ENCODE assay signal across 10 cellular contexts in genomic region chr11:75468534-75469340, GRCh38. TPM values are rescaled to one million over a fixed set of nuclear protein-coding genes. Genes with fewer than 3 reads are reported as not detected.
DNase-seq lines count a peak whose midpoint lies in the region; ATAC-seq, FAIRE-seq and TF ChIP-seq lines count a peak whose summit lies in the region.
"Had no signal": no experiment of that assay in that cellular context is flagged by ENCODE, and none has a peak within 500 bp of the region (broad histone marks: within the 10 kb centered on the region; RNA-seq: fewer than 3 reads in every experiment).

No MANE protein-coding gene starts in this region.

- H3K27me3 Mint-ChIP-seq in nephron (ENCODE audit: low read depth): peaks cover 3% of the 10 kb centered on the region
- H3K27me3 Mint-ChIP-seq: activated T-helper 17 cell treated with anti-CD3 and anti-CD28 coated beads, Interleukin-2, amount 50 U/mL, for 72 hours; CD4-positive, CD25-positive, alpha-beta regulatory T cell had no signal

- H3K4me3 Mint-ChIP-seq in nephron: no peak overlapping the region
- H3K4me3 Mint-ChIP-seq: activated T-helper 17 cell treated with anti-CD3 and anti-CD28 coated beads, Interleukin-2, amount 50 U/mL, for 72 hours; CD4-positive, CD25-positive, alpha-beta regulatory T cell had no signal

- peaks cover 81% of the 10 kb centered on the region for H3K4me1 Mint-ChIP-seq in nephron

- ATAC-seq in GM21360 (IDR thresholded peaks at IDR 0.05; ENCODE audit: unreplicated experiment) (no peak), GM18870 (IDR thresholded peaks at IDR 0.05; ENCODE audit: unreplicated experiment) (no peak), GM21786 (IDR thresholded peaks at IDR 0.05; ENCODE audit: unreplicated experiment) (no peak)
- ATAC-seq: activated T-helper 17 cell treated with anti-CD3 and anti-CD28 coated beads, Interleukin-2, amount 50 U/mL, for 72 hours had no signal

- TF ChIP-seq POLR2A in GM12891 (IDR thresholded peaks at IDR 0.05; ENCODE audit: low read depth, low read length): no peak

- DNase-seq in AG10803 (ENCODE audit: low read depth) (peak; percentile 38), NCI-H69 (lab: John Stamatoyannopoulos, UW) (peak; percentile 94), fibroblast of pulmonary artery (ENCODE audit: low read depth) (peak; percentile 90), GM12891 (ENCODE audit: insufficient read length, low spot score) (no peak)
- DNase-seq: CD4-positive, CD25-positive, alpha-beta regulatory T cell had no signal

- peak overlapping the region in 2 of 3 experiments; percentile 23 to 67 for H3K27ac Mint-ChIP-seq in nephron
- H3K27ac Mint-ChIP-seq: activated T-helper 17 cell treated with anti-CD3 and anti-CD28 coated beads, Interleukin-2, amount 50 U/mL, for 72 hours had no signal

- no peaks in the 10 kb centered on the region for H3K36me3 Mint-ChIP-seq in nephron (ENCODE audit: low read depth)

- H3K4me3 ChIP-seq in AG10803 (ENCODE audit: low read length) (no peak overlapping the region), fibroblast of pulmonary artery (replicated peaks; ENCODE audit: low read depth, low read length) (no peak overlapping the region)

- no peaks in the 10 kb centered on the region for H3K9me3 Mint-ChIP-seq in nephron
- H3K9me3 Mint-ChIP-seq: activated T-helper 17 cell treated with anti-CD3 and anti-CD28 coated beads, Interleukin-2, amount 50 U/mL, for 72 hours; CD4-positive, CD25-positive, alpha-beta regulatory T cell had no signal

- TF ChIP-seq CTCF in AG10803 (conservative IDR thresholded peaks at IDR 0.05; ENCODE audit: low read length) (no peak), fibroblast of pulmonary artery (IDR thresholded peaks at IDR 0.05; ENCODE audit: low read length, missing control alignments) (no peak), nephron (IDR thresholded peaks at IDR 0.05; ENCODE audit: unreplicated experiment in 3 of 3) (no peak)

- FAIRE-seq in GM12891 (lab: Jason Lieb, UNC): no peak

TF ChIP-seq in GM12891, 5 proteins besides CTCF, POLR2A, EP300 and RAD21:
- no peak for TF ChIP-seq TAF1 (IDR thresholded peaks at IDR 0.05; ENCODE audit: low read depth, low read length)
- TF ChIP-seq POLR2AphosphoS5 (IDR thresholded peaks at IDR 0.05; ENCODE audit: low read depth, low read length): no peak
- TF ChIP-seq PAX5 (IDR thresholded peaks at IDR 0.05; ENCODE audit: insufficient read depth, low read length, severe bottlenecking): no peak
- no peak for TF ChIP-seq POU2F2 (IDR thresholded peaks at IDR 0.05; ENCODE audit: low read depth, low read length)
- TF ChIP-seq SPI1 (IDR thresholded peaks at IDR 0.05; ENCODE audit: low read depth, low read length): no peak

RNA-seq across cellular contexts. Expression of gene KLHL35, which starts 35.7 kb away (rescaled TPM):
- polyA plus RNA-seq in GM12891 (2012; ENCODE audit: low read depth, missing spikeins): 0.35 TPM

RNA-seq across cellular contexts. Expression of gene GDPD5, which starts 57.0 kb away (rescaled TPM):
- polyA plus RNA-seq in GM12891 (2012; ENCODE audit: low read depth, missing spikeins): 3.4 TPM
